ENCODE assay signal across 1 cellular context in genomic region chr5:36150676-36151433, GRCh38.
TF ChIP-seq lines count a peak whose summit lies in the region.

No MANE protein-coding gene starts in this region.

TF ChIP-seq in SK-N-SH, 30 proteins besides CTCF, POLR2A, EP300 and RAD21 (continued from another document):
- no peak for TF ChIP-seq FOXJ3 (CRISPR knock-in tag; IDR thresholded peaks at IDR 0.05)
- no peak for TF ChIP-seq FOSL2 (IDR thresholded peaks at IDR 0.05; ENCODE audit: borderline replicate concordance, low read depth)
- peak; percentile 73; the same call in 1 of the 2 replicates for TF ChIP-seq MXI1 (IDR thresholded peaks at IDR 0.05; ENCODE audit: low read depth, low read length)
- no peak for TF ChIP-seq TAF1 (IDR thresholded peaks at IDR 0.05; ENCODE audit: borderline replicate concordance, low read depth, low read length)
- no peak for TF ChIP-seq TEAD4 (IDR thresholded peaks at IDR 0.05; ENCODE audit: borderline replicate concordance, insufficient read depth)
- no peak for TF ChIP-seq USF1 (IDR thresholded peaks at IDR 0.05; ENCODE audit: borderline replicate concordance, low read depth)
